In the genomic region with DNA sequence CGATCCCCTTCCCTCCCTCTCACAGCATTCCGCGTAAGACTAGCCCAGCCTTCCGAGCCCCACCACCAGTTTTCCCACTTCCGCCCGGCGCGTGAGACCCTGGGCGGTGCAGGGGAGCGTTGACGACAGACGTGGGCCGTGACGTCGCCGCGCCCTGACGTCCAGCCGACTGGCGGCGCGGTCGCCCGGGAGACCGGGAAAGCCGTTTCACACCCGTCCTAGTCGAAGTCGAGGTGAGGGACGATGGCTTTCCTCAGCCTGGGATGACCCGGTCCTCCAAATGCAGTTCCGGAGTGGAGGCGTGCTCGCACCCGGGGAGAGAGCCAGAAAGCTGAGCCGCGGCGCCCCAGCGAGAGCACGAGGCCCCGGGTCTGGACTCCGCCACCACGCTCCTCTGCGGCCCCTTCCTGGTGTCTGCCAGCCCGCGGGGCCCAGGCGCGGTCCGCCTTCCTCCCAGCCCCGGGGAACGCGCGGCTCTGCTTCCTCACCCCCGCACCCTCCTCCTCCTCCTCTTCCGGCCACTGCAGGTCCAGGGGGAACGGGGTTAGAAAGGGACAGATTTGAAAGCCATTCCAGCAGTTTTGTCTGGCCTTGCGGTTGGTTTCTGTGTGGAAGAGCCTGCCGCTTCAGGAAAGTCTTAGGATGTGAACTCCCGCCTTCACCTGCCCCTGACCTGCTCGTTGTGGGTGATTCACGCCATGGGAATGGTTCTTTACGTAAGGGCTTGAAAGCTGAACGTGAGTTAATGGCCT, we compare ENCODE assay signal across 8 cellular contexts. TPM values are rescaled to one million over a fixed set of nuclear protein-coding genes. Genes with fewer than 3 reads are reported as not detected.
A peak's percentile ranks its signal among the peaks of the same experiment; 100 is the strongest.
DNase-seq lines count a peak whose midpoint lies in the region; ATAC-seq and TF ChIP-seq lines count a peak whose summit lies in the region.

A gene (plus strand): TSS at position 210 of the 752 bp plus-strand sequence. CDS start 2,977 bp downstream, outside the sequence.

- H3K27me3 Mint-ChIP-seq in activated naive CD4-positive, alpha-beta T cell treated with anti-CD3 and anti-CD28 coated beads for 36 hours (ENCODE audit: low read depth) = no peaks in the 10 kb centered on the region

- H3K36me3 Mint-ChIP-seq in activated naive CD4-positive, alpha-beta T cell treated with anti-CD3 and anti-CD28 coated beads for 36 hours (ENCODE audit: low read depth) = no peaks in the 10 kb centered on the region

- peaks cover 4% of the 10 kb centered on the region for H3K4me1 ChIP-seq in SJCRH30
- H3K4me1 ChIP-seq in gastroesophageal sphincter = peaks cover 0 to 22% (median 0%) of the 10 kb centered on the region in 3 donors
- H3K4me1 ChIP-seq in neutrophil (ENCODE audit: control insufficient read depth in 1 of 2, insufficient read depth in 1 of 2, low read depth in 1 of 2, low read length in 1 of 2) = peaks cover 0 to 10% of the 10 kb centered on the region in 2 experiments

- H3K27me3 ChIP-seq in SJCRH30 (no peaks in the 10 kb centered on the region), gastroesophageal sphincter (no peaks in the 10 kb centered on the region), neutrophil (no peaks in the 10 kb centered on the region)

- H3K27ac Mint-ChIP-seq in activated naive CD4-positive, alpha-beta T cell treated with anti-CD3 and anti-CD28 coated beads for 36 hours = peak within 1 kb of the TSS; percentile 92

- H3K4me1 Mint-ChIP-seq in activated naive CD4-positive, alpha-beta T cell treated with anti-CD3 and anti-CD28 coated beads for 36 hours (ENCODE audit: low read depth) = peaks cover 16% of the 10 kb centered on the region

- no peaks in the 10 kb centered on the region for H3K36me3 ChIP-seq in SJCRH30
- H3K36me3 ChIP-seq in gastroesophageal sphincter = no peaks in the 10 kb centered on the region
- no peaks in the 10 kb centered on the region for H3K36me3 ChIP-seq in neutrophil

- no peaks in the 10 kb centered on the region for H3K9me3 Mint-ChIP-seq in activated naive CD4-positive, alpha-beta T cell treated with anti-CD3 and anti-CD28 coated beads for 36 hours

- intact Hi-C loops in activated naive CD4-positive, alpha-beta T cell treated with anti-CD3 and anti-CD28 coated beads for 36 hours (cut with micrococcal nuclease) = loop anchor here (1.0 to 10.0 kb wide), 6 partner anchors 9 to 672 kb away; a partner anchor contains a TSS

- H3K27ac ChIP-seq in SJCRH30 = peak within 1 kb of the TSS; percentile 83
- peak within 1 kb of the TSS; percentile 57 to 96 (median 90) for H3K27ac ChIP-seq in gastroesophageal sphincter
- H3K27ac ChIP-seq in neutrophil = peak within 1 kb of the TSS; percentile 84

- peak in 1 of 4 experiments; percentile 4 for TF ChIP-seq CTCF in gastroesophageal sphincter (IDR thresholded peaks at IDR 0.05)
- TF ChIP-seq CTCF in neutrophil (IDR thresholded peaks at IDR 0.05) = peak; percentile 16

- H3K4me3 ChIP-seq in SJCRH30 (peak within 1 kb of the TSS; percentile 74), gastroesophageal sphincter (peak within 1 kb of the TSS; percentile 70 to 81), neutrophil (ENCODE audit: low read depth in 1 of 2, low read length in 1 of 2) (peak within 1 kb of the TSS; percentile 76 to 90)

- TF ChIP-seq POLR2A in gastroesophageal sphincter (IDR thresholded peaks at IDR 0.05) = peak; percentile 59 to 63

- TF ChIP-seq RAD21 in Ishikawa (IDR thresholded peaks at IDR 0.05; ENCODE audit: low read depth) = no peak

- no peak for TF ChIP-seq EP300 in Ishikawa (IDR thresholded peaks at IDR 0.05; ENCODE audit: borderline replicate concordance)
- TF ChIP-seq EP300 in gastroesophageal sphincter (IDR thresholded peaks at IDR 0.05) = peak; percentile 49

- DNase-seq in DMS79 (lab: John Stamatoyannopoulos, UW) (peak; percentile 73), SJCRH30 (peak; percentile 83 to 87), superior temporal gyrus (ENCODE audit: extremely low spot score) (peak; percentile 70)
- DNase-seq in activated naive CD4-positive, alpha-beta T cell treated with anti-CD3 and anti-CD28 coated beads for 36 hours = peak; percentile 69

- peak within 1 kb of the TSS; percentile 93 for H3K4me3 Mint-ChIP-seq in activated naive CD4-positive, alpha-beta T cell treated with anti-CD3 and anti-CD28 coated beads for 36 hours

- H3K9me3 ChIP-seq in SJCRH30 (replicated peaks) = no peaks in the 10 kb centered on the region
- no peaks in the 10 kb centered on the region for H3K9me3 ChIP-seq in gastroesophageal sphincter
- no peaks in the 10 kb centered on the region for H3K9me3 ChIP-seq in neutrophil

- ATAC-seq in GM21576 (IDR thresholded peaks at IDR 0.05; ENCODE audit: unreplicated experiment) = peak; percentile 91
- peak; percentile 93 for ATAC-seq in gastroesophageal sphincter

- CTCF ChIA-PET in activated naive CD4-positive, alpha-beta T cell treated with anti-CD3 and anti-CD28 coated beads for 36 hours (lab: Charles Lee) = interaction anchor here (0.6 to 1.6 kb wide), 4 partner anchors 9 to 217 kb away, joined by 3 to 4 read pairs (median 3); no protein-coding TSS in a partner anchor

- 0% methylated on average over 1 of the region's 63 CpGs; no CpG with 5 or more reads in 1 of the 2 donors for WGBS in gastroesophageal sphincter (ENCODE audit: low coverage in 1 of 2), 2 donors

TF ChIP-seq in Ishikawa, 13 proteins besides CTCF, POLR2A, EP300 and RAD21:
- peak; percentile 92 for TF ChIP-seq CREB1 (IDR thresholded peaks at IDR 0.05; ENCODE audit: low read depth)
- TF ChIP-seq NFIC (IDR thresholded peaks at IDR 0.05) = no peak
- peak; percentile 54; the same call in 1 of the 2 replicates for TF ChIP-seq TCF12 (IDR thresholded peaks at IDR 0.05; ENCODE audit: low read depth)
- no peak for TF ChIP-seq FOXM1 (IDR thresholded peaks at IDR 0.05; ENCODE audit: borderline replicate concordance, low read depth)
- TF ChIP-seq, protein P1, sequence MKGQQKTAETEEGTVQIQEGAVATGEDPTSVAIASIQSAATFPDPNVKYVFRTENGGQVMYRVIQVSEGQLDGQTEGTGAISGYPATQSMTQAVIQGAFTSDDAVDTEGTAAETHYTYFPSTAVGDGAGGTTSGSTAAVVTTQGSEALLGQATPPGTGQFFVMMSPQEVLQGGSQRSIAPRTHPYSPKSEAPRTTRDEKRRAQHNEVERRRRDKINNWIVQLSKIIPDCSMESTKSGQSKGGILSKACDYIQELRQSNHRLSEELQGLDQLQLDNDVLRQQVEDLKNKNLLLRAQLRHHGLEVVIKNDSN (IDR thresholded peaks at IDR 0.05) = peak; percentile 41; the same call in 1 of the 2 replicates
- peak; percentile 86 for TF ChIP-seq ZBTB7A (IDR thresholded peaks at IDR 0.05; ENCODE audit: low read depth)
- TF ChIP-seq CEBPB (IDR thresholded peaks at IDR 0.05) = no peak
- TF ChIP-seq, protein P2, sequence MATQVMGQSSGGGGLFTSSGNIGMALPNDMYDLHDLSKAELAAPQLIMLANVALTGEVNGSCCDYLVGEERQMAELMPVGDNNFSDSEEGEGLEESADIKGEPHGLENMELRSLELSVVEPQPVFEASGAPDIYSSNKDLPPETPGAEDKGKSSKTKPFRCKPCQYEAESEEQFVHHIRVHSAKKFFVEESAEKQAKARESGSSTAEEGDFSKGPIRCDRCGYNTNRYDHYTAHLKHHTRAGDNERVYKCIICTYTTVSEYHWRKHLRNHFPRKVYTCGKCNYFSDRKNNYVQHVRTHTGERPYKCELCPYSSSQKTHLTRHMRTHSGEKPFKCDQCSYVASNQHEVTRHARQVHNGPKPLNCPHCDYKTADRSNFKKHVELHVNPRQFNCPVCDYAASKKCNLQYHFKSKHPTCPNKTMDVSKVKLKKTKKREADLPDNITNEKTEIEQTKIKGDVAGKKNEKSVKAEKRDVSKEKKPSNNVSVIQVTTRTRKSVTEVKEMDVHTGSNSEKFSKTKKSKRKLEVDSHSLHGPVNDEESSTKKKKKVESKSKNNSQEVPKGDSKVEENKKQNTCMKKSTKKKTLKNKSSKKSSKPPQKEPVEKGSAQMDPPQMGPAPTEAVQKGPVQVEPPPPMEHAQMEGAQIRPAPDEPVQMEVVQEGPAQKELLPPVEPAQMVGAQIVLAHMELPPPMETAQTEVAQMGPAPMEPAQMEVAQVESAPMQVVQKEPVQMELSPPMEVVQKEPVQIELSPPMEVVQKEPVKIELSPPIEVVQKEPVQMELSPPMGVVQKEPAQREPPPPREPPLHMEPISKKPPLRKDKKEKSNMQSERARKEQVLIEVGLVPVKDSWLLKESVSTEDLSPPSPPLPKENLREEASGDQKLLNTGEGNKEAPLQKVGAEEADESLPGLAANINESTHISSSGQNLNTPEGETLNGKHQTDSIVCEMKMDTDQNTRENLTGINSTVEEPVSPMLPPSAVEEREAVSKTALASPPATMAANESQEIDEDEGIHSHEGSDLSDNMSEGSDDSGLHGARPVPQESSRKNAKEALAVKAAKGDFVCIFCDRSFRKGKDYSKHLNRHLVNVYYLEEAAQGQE (IDR thresholded peaks at IDR 0.05; ENCODE audit: low read depth) = no peak
- TF ChIP-seq TEAD4 (IDR thresholded peaks at IDR 0.05) = 0 out of 2 replicates have a peak, but pooled peaks have one; percentile 5
- TF ChIP-seq, protein P3, sequence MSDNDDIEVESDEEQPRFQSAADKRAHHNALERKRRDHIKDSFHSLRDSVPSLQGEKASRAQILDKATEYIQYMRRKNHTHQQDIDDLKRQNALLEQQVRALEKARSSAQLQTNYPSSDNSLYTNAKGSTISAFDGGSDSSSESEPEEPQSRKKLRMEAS (IDR thresholded peaks at IDR 0.05) = peak; percentile 95
- peak; percentile 81 for TF ChIP-seq TAF1 (IDR thresholded peaks at IDR 0.05; ENCODE audit: low read depth)
- peak; percentile 12; the same call in 1 of the 2 replicates for TF ChIP-seq EGR1 (IDR thresholded peaks at IDR 0.05)
- TF ChIP-seq YY1 (IDR thresholded peaks at IDR 0.05; ENCODE audit: low read depth) = 0 out of 2 replicates have a peak, but pooled peaks have one; percentile 16
TF ChIP-seq in Ishikawa: peak in this region for 9.

RNA-seq across cellular contexts. Expression of the gene that starts here (rescaled TPM):
- 0.61 and 0.91 TPM in 2 replicates for total RNA-seq in SJCRH30 (2014; rRNA removed; shearing (Covaris generic))
- under 1 TPM; 0.43 to 0.77 TPM for total RNA-seq in activated naive CD4-positive, alpha-beta T cell treated with anti-CD3 and anti-CD28 coated beads for 36 hours
- total RNA-seq in gastroesophageal sphincter = 1 to 10 TPM in 1 of 4 donors, not detected in 3; 2.7 TPM

Comparison
In these comparisons a context has a peak if more than half of its experiments do, and no peak if none do; other contexts are left out.
1. Peak in every context shown above with its lines: DNase-seq, ATAC-seq, H3K4me3 ChIP-seq and H3K27ac ChIP-seq.
2. Peak in DNase-seq, H3K4me3 ChIP-seq and H3K27ac ChIP-seq in SJCRH30; RNA of the gene not detected or under 1 TPM.
3. Peak in DNase-seq in activated naive CD4-positive, alpha-beta T cell treated with anti-CD3 and anti-CD28 coated beads for 36 hours; RNA of the gene not detected or under 1 TPM.